In the genomic region with DNA sequence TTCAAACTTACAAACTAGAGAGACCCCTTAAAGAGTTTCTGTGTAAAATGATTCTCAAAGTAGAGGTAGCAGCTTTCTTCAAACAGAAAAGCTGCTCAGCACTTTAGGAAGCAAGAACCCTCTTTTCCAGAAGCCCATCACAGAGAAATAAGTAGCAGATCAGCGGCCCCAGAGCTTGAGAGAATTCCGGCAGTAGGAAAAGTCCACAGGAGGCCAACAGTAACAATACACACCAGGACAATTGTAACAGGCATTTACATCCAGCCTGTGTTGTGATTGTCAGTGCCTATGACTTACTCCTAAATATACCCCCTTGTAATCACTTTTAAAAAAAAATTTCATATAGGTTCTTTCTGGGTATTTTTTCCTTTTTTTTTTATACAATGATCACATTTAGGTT, we compare ENCODE assay signal across 17 cellular contexts.
"Had no signal": no experiment of that assay in that cellular context is flagged by ENCODE, and none has a peak within 500 bp of the region (broad histone marks: within the 10 kb centered on the region; RNA-seq: fewer than 3 reads in every experiment).

No MANE protein-coding gene starts in this region.

- H3K9me3 ChIP-seq: breast epithelium, ovary, right lobe of liver, thoracic aorta, uterus had no signal

- H3K36me3 ChIP-seq: breast epithelium, ovary, right lobe of liver, thoracic aorta, uterus had no signal

- H3K27ac ChIP-seq: breast epithelium, ovary, right lobe of liver, thoracic aorta, uterus had no signal

- ATAC-seq: activated CD8-positive, alpha-beta T cell treated with anti-CD3 and anti-CD28 coated beads for 36 hours; activated naive CD4-positive, alpha-beta T cell treated with anti-CD3 and anti-CD28 coated beads, Interleukin-2, amount 50 U/mL, for 72 hours; natural killer cell; right lobe of liver; stimulated activated effector memory CD8-positive, alpha-beta T cell treated with anti-CD3 and anti-CD28 coated beads, Interleukin-12 subunit alpha, Interleukin-12 subunit beta, amount 100 ng/mL, for 72 hours had no signal

- H3K4me1 ChIP-seq: breast epithelium, right lobe of liver, uterus had no signal

- H3K27me3 ChIP-seq: breast epithelium, ovary, right lobe of liver, uterus had no signal

- DNase-seq: activated CD4-positive, alpha-beta T cell treated with anti-CD3 and anti-CD28 coated beads, Interleukin-2, amount 50 U/mL, for 1 hour; activated CD8-positive, alpha-beta T cell treated with anti-CD3 and anti-CD28 coated beads for 36 hours; activated naive CD4-positive, alpha-beta T cell; activated T-cell treated with anti-CD3 and anti-CD28 coated beads, Interleukin-2, amount 50 U/mL, for 48 hours; central memory CD4-positive, alpha-beta T cell; natural killer cell; ovary; right lobe of liver; stimulated activated CD4-positive, alpha-beta T cell treated with anti-CD3 and anti-CD28 coated beads, Interleukin-12 subunit alpha, Interleukin-12 subunit beta, amount 100 ng/mL, for 4 hours; stimulated activated CD4-positive, alpha-beta T cell treated with anti-CD3 and anti-CD28 coated beads, Interleukin-4, amount 100 ng/mL, for 24 hours; T1000; trophoblast cell; uterus had no signal

- H3K4me3 ChIP-seq: breast epithelium, ovary, right lobe of liver, thoracic aorta, uterus had no signal
